ENCODE assay signal across 15 cellular contexts in genomic region chr2:241202268-241202585, GRCh38. TPM values are rescaled to one million over a fixed set of nuclear protein-coding genes. Genes with fewer than 3 reads are reported as not detected.
A peak's percentile ranks its signal among the peaks of the same experiment; 100 is the strongest.
DNase-seq lines count a peak whose midpoint lies in the region; ATAC-seq lines count a peak whose summit lies in the region.
"Had no signal": no experiment of that assay in that cellular context is flagged by ENCODE, and none has a peak within 500 bp of the region (broad histone marks: within the 10 kb centered on the region; RNA-seq: fewer than 3 reads in every experiment).

No MANE protein-coding gene starts in this region.

- no peaks in the 10 kb centered on the region for H3K9me3 ChIP-seq in neuronal stem cell (replicated peaks in 1 of 2; ENCODE audit: control insufficient read depth in 2 of 2, insufficient read depth in 1 of 2, low read depth in 1 of 2, low read length in 2 of 2)
- H3K9me3 ChIP-seq: BLaER1, Caco-2 had no signal

- no peak overlapping the region for H2AFZ ChIP-seq in neuronal stem cell (ENCODE audit: low read length)
- H2AFZ ChIP-seq: GM23248 had no signal

- ATAC-seq in HG03342 (IDR thresholded peaks at IDR 0.05; ENCODE audit: unreplicated experiment): no peak
- ATAC-seq: CD8-positive, alpha-beta T cell; HCT116 had no signal

- peaks cover 2% of the 10 kb centered on the region for H3K79me1 ChIP-seq in neuronal stem cell (ENCODE audit: low read depth, low read length)

- H3K14ac ChIP-seq in neuronal stem cell (ENCODE audit: low read length): peak overlapping the region; percentile 75

- H3K18ac ChIP-seq in neuronal stem cell (ENCODE audit: low read length): no peak overlapping the region

- no peak overlapping the region for H2BK5ac ChIP-seq in neuronal stem cell (ENCODE audit: low read length)

- H3K23ac ChIP-seq in neuronal stem cell (ENCODE audit: low read depth, low read length, poor library complexity): no peak overlapping the region

- H2BK15ac ChIP-seq in neuronal stem cell (ENCODE audit: low read length): peak overlapping the region; percentile 75

- DNase-seq in H7 (peak; percentile 63), iPS-NIHi11 (ENCODE audit: low spot score) (peak; percentile 15), neuronal stem cell (ENCODE audit: low spot score) (no peak), Ammon's horn (ENCODE audit: low spot score) (no peak), NCI-H1694 treated with DMSO at 0.1 percent for 48 hours (lab: John Stamatoyannopoulos, UW) (no peak)
- DNase-seq: Caco-2; CD4-positive, CD25-positive, alpha-beta regulatory T cell; CD8-positive, alpha-beta T cell; DMS153; DND-41; GM23248; H9 had no signal

- WGBS in neuronal stem cell (ENCODE audit: extremely low coverage in 2 of 2, insufficient read length in 2 of 2, insufficient replicate concordance in 1 of 2), 2 donors: no CpG with 5 or more reads among the region's 15 CpGs

- H2AK5ac ChIP-seq in neuronal stem cell (ENCODE audit: low read depth, low read length): peak overlapping the region; percentile 25

- H3K9ac ChIP-seq in neuronal stem cell (ENCODE audit: low read depth, low read length, poor library complexity): no peak overlapping the region
- H3K9ac ChIP-seq: BLaER1, GM23248 had no signal

- no peak overlapping the region for H3K4me2 ChIP-seq in neuronal stem cell (ENCODE audit: insufficient read depth, low read length, poor library complexity, severe bottlenecking)
- H3K4me2 ChIP-seq: BLaER1 had no signal

- H3K36me3 ChIP-seq in H7 (replicated peaks; ENCODE audit: control insufficient read depth, insufficient read depth, low read length) (no peaks in the 10 kb centered on the region), neuronal stem cell (replicated peaks in 1 of 2; ENCODE audit: control insufficient read depth in 2 of 2, insufficient read depth in 2 of 2, low read length in 2 of 2) (no peaks in the 10 kb centered on the region)
- H3K36me3 ChIP-seq: BLaER1 had no signal

- H3K4me3 ChIP-seq in H7 (ENCODE audit: insufficient read depth, low read depth, low read length) (no peak overlapping the region), neuronal stem cell (ENCODE audit: low read length in 2 of 2) (no peak overlapping the region)
- H3K4me3 ChIP-seq: BLaER1, GM23248 had no signal

- H4K8ac ChIP-seq in neuronal stem cell (ENCODE audit: low read depth, low read length): no peak overlapping the region

- peaks cover 0 to 2% of the 10 kb centered on the region in 2 donors for H3K4me1 ChIP-seq in neuronal stem cell (ENCODE audit: control insufficient read depth in 2 of 2, insufficient read depth in 1 of 2, low read depth in 1 of 2, low read length in 2 of 2)
- H3K4me1 ChIP-seq: Caco-2 had no signal

- H4K91ac ChIP-seq in neuronal stem cell (ENCODE audit: low read depth, low read length, poor library complexity): no peak overlapping the region

- H3K27me3 ChIP-seq in H7 (ENCODE audit: control insufficient read depth, insufficient read depth, low read length) (no peaks in the 10 kb centered on the region), neuronal stem cell (ENCODE audit: control insufficient read depth in 3 of 3, insufficient read depth in 3 of 3, low read depth in 1 of 3, low read length in 3 of 3) (peaks cover 0 to 17% (median 0%) of the 10 kb centered on the region in 3 experiments)
- H3K27me3 ChIP-seq: BLaER1 had no signal

- no peak overlapping the region for H2BK120ac ChIP-seq in neuronal stem cell (ENCODE audit: low read depth, low read length)

- no peak overlapping the region for H3K4ac ChIP-seq in neuronal stem cell (ENCODE audit: low read length)

- H3K27ac ChIP-seq in neuronal stem cell (replicated peaks; ENCODE audit: low read length): no peak overlapping the region
- H3K27ac ChIP-seq: BLaER1, GM23248 had no signal

- no peak overlapping the region for H2BK12ac ChIP-seq in neuronal stem cell (ENCODE audit: low read length)

RNA-seq across cellular contexts. Expression of gene ANO7, which starts 13.8 kb away (rescaled TPM):
- 2.0 and 4.0 TPM in 2 replicates for total RNA-seq in H7 (2014; rRNA removed; shearing (Covaris generic))
- 1.3 TPM for polyA plus RNA-seq in neuronal stem cell (2013, experiment 1 of 2)
- 1.4 TPM for polyA plus RNA-seq in neuronal stem cell (2013, experiment 2 of 2)
- polyA plus RNA-seq: CD4-positive, CD25-positive, alpha-beta regulatory T cell had no signal

RNA-seq across cellular contexts. Expression of gene PPP1R7, which starts 52.0 kb away (rescaled TPM):
- 32.1 and 36.9 TPM in 2 replicates for total RNA-seq in H7 (2014; rRNA removed; shearing (Covaris generic))
- 36.4 TPM for polyA plus RNA-seq in neuronal stem cell (2013, experiment 1 of 2)
- polyA plus RNA-seq in neuronal stem cell (2013, experiment 2 of 2): 38.0 TPM

RNA-seq across cellular contexts. Expression of gene PASK, which starts 53.0 kb away (rescaled TPM):
- 20.4 and 20.6 TPM in 2 replicates for total RNA-seq in H7 (2014; rRNA removed; shearing (Covaris generic))
- polyA plus RNA-seq in neuronal stem cell (2013, experiment 1 of 2): 11.4 TPM
- polyA plus RNA-seq in neuronal stem cell (2013, experiment 2 of 2): 10.5 TPM

Comparison
In these comparisons a context has a peak if more than half of its experiments do, and no peak if none do; other contexts are left out.
1. DNase-seq: peak in H7 (single experiment) and iPS-NIHi11 (single experiment); none in neuronal stem cell (single experiment), Ammon's horn (single experiment) and NCI-H1694 treated with DMSO at 0.1 percent for 48 hours (single experiment).